In genomic region chr16:87661561-87661960, GRCh38 we compare ENCODE assay signal across 8 cellular contexts. TPM values are rescaled to one million over a fixed set of nuclear protein-coding genes. Genes with fewer than 3 reads are reported as not detected.
DNase-seq lines count a peak whose midpoint lies in the region; ATAC-seq and TF ChIP-seq lines count a peak whose summit lies in the region.

No MANE protein-coding gene starts in this region.

- no peak overlapping the region for H2AFZ ChIP-seq in DND-41 (ENCODE audit: low read depth, low read length)

- H3K27me3 ChIP-seq in DND-41 (ENCODE audit: insufficient read depth, low read length, poor library complexity) (no peaks in the 10 kb centered on the region), right lobe of liver (no peaks in the 10 kb centered on the region), spleen (replicated peaks in 1 of 7) (peaks cover 0 to 81% (median 0%) of the 10 kb centered on the region in 7 donors)

- no peak overlapping the region for H3K9ac ChIP-seq in DND-41 (ENCODE audit: low read depth, low read length)

- no peak overlapping the region for H3K27ac Mint-ChIP-seq in activated T-helper 1 cell treated with anti-CD3 and anti-CD28 coated beads, Interleukin-12 subunit alpha, Interleukin-12 subunit beta, Interleukin-2, Interleukin-4 antibody, amounts not matched to agents 30 ng/mL and 10 ng/mL and 1 ng/mL, durations not matched to agents 14 hours and 24 hours and 36 hours

- TF ChIP-seq CTCF in DND-41 (IDR thresholded peaks at IDR 0.05; ENCODE audit: borderline replicate concordance, extremely low read depth, low read length, poor library complexity, severe bottlenecking) (peak; percentile 26), right lobe of liver (IDR thresholded peaks at IDR 0.05) (no peak), spleen (IDR thresholded peaks at IDR 0.05 in 8 of 11, conservative IDR thresholded peaks at IDR 0.05 in 3 of 11) (no peak)

- H3K27ac ChIP-seq in DND-41 (ENCODE audit: low read length) (no peak overlapping the region), right lobe of liver (no peak overlapping the region), spleen (no peak overlapping the region)

- H3K4me2 ChIP-seq in DND-41 (ENCODE audit: insufficient read depth, low read length), result no peak overlapping the region

- no peaks in the 10 kb centered on the region for H3K79me2 ChIP-seq in DND-41 (ENCODE audit: insufficient read depth, low read length)

- H3K4me3 Mint-ChIP-seq in activated T-helper 1 cell treated with anti-CD3 and anti-CD28 coated beads, Interleukin-12 subunit alpha, Interleukin-12 subunit beta, Interleukin-2, Interleukin-4 antibody, amounts not matched to agents 30 ng/mL and 10 ng/mL and 1 ng/mL, durations not matched to agents 14 hours and 24 hours and 36 hours, result no peak overlapping the region

- DNase-seq in DND-41 (peak; percentile 64), M059J (ENCODE audit: low read depth) (peak; percentile 48), right lobe of liver (peak in 1 of 3 donors; percentile 44), spleen (no peak), cerebellar cortex (ENCODE audit: low spot score) (no peak), DMS53 (lab: John Stamatoyannopoulos, UW) (no peak)
- peak; percentile 17 for DNase-seq in activated T-helper 1 cell treated with anti-CD3 and anti-CD28 coated beads, Interleukin-12 subunit alpha, Interleukin-12 subunit beta, Interleukin-2, Interleukin-4 antibody, amounts not matched to agents 30 ng/mL and 10 ng/mL and 1 ng/mL, durations not matched to agents 14 hours and 24 hours and 36 hours (ENCODE audit: low spot score)

- no peaks in the 10 kb centered on the region for H3K4me1 Mint-ChIP-seq in activated T-helper 1 cell treated with anti-CD3 and anti-CD28 coated beads, Interleukin-12 subunit alpha, Interleukin-12 subunit beta, Interleukin-2, Interleukin-4 antibody, amounts not matched to agents 30 ng/mL and 10 ng/mL and 1 ng/mL, durations not matched to agents 14 hours and 24 hours and 36 hours (ENCODE audit: low read depth)

- ATAC-seq in DND-41 (ENCODE audit: insufficient read depth, low read depth) (peak; percentile 76), right lobe of liver (peak; percentile 18 to 54 (median 36)), GM19463 (IDR thresholded peaks at IDR 0.05; ENCODE audit: unreplicated experiment) (no peak)

- WGBS in right lobe of liver (ENCODE audit: insufficient coverage, low coverage, low lambda C conversion rate, missing lambda C conversion rate), result 18% methylated on average over 5 of the region's 16 CpGs
- WGBS in spleen, 5 donors, result 8 to 12% (median 10%) methylated on average over 12 to 16 of the region's 16 CpGs

- no peak for TF ChIP-seq POLR2A in right lobe of liver (IDR thresholded peaks at IDR 0.05)
- TF ChIP-seq POLR2A in spleen (IDR thresholded peaks at IDR 0.05), result no peak

- peaks cover 3% of the 10 kb centered on the region for H3K27me3 Mint-ChIP-seq in activated T-helper 1 cell treated with anti-CD3 and anti-CD28 coated beads, Interleukin-12 subunit alpha, Interleukin-12 subunit beta, Interleukin-2, Interleukin-4 antibody, amounts not matched to agents 30 ng/mL and 10 ng/mL and 1 ng/mL, durations not matched to agents 14 hours and 24 hours and 36 hours (ENCODE audit: insufficient read depth)

- no peak overlapping the region for H3K4me3 ChIP-seq in DND-41 (ENCODE audit: low read depth in 1 of 2, low read length in 2 of 2)
- no peak overlapping the region for H3K4me3 ChIP-seq in right lobe of liver
- H3K4me3 ChIP-seq in spleen, result no peak overlapping the region

- peaks cover 8% of the 10 kb centered on the region for H4K20me1 ChIP-seq in DND-41 (ENCODE audit: insufficient read depth, low read length)

- H3K36me3 ChIP-seq in DND-41 (ENCODE audit: insufficient read depth, low read length) (no peaks in the 10 kb centered on the region), right lobe of liver (no peaks in the 10 kb centered on the region), spleen (no peaks in the 10 kb centered on the region)

- intact Hi-C loops in activated T-helper 1 cell treated with anti-CD3 and anti-CD28 coated beads, Interleukin-12 subunit alpha, Interleukin-12 subunit beta, Interleukin-2, Interleukin-4 antibody, amounts not matched to agents 30 ng/mL and 10 ng/mL and 1 ng/mL, durations not matched to agents 14 hours and 24 hours and 36 hours (cut with micrococcal nuclease), result no loop called here
- intact Hi-C loops in right lobe of liver (cut with DNase I), result no loop called here
- intact Hi-C loops in spleen (cut with DNase I; ENCODE audit: low total_unique reads), result no loop called here

- H3K36me3 Mint-ChIP-seq in activated T-helper 1 cell treated with anti-CD3 and anti-CD28 coated beads, Interleukin-12 subunit alpha, Interleukin-12 subunit beta, Interleukin-2, Interleukin-4 antibody, amounts not matched to agents 30 ng/mL and 10 ng/mL and 1 ng/mL, durations not matched to agents 14 hours and 24 hours and 36 hours (ENCODE audit: low read depth), result no peaks in the 10 kb centered on the region

- H3K9me3 Mint-ChIP-seq in activated T-helper 1 cell treated with anti-CD3 and anti-CD28 coated beads, Interleukin-12 subunit alpha, Interleukin-12 subunit beta, Interleukin-2, Interleukin-4 antibody, amounts not matched to agents 30 ng/mL and 10 ng/mL and 1 ng/mL, durations not matched to agents 14 hours and 24 hours and 36 hours, result no peaks in the 10 kb centered on the region

- H3K9me3 ChIP-seq in DND-41 (ENCODE audit: insufficient read depth, low read length, severe bottlenecking) (no peaks in the 10 kb centered on the region), right lobe of liver (no peaks in the 10 kb centered on the region), spleen (peaks cover 0 to 15% (median 6%) of the 10 kb centered on the region in 8 donors)

- H3K4me1 ChIP-seq in DND-41 (ENCODE audit: insufficient read depth, low read length) (no peaks in the 10 kb centered on the region), right lobe of liver (no peaks in the 10 kb centered on the region), spleen (peaks cover 0 to 6% (median 0%) of the 10 kb centered on the region in 6 donors)

RNA-seq across cellular contexts. Expression of gene JPH3, which starts 59.3 kb away (rescaled TPM):
- 0.05 TPM in 1 of 2 replicates, not detected in the other for total RNA-seq in M059J (2014; rRNA removed; shearing (Covaris generic))
- 0.15 TPM in 1 of 2 replicates, not detected in the other for total RNA-seq in activated T-helper 1 cell treated with anti-CD3 and anti-CD28 coated beads, Interleukin-12 subunit alpha, Interleukin-12 subunit beta, Interleukin-2, Interleukin-4 antibody, amounts not matched to agents 30 ng/mL and 10 ng/mL and 1 ng/mL, durations not matched to agents 14 hours and 24 hours and 36 hours
- total RNA-seq in right lobe of liver (under 1 TPM in 2 of 6 experiments, not detected in 4; 0.07 to 0.12 TPM), spleen (not detected)
- under 1 TPM in 1 of 3 donors, not detected in 2; 0.03 TPM for polyA plus RNA-seq in spleen

Comparison
In these comparisons a context has a peak if more than half of its experiments do, and no peak if none do; other contexts are left out.
1. DNase-seq: peak in DND-41 (single experiment), M059J (single experiment) and activated T-helper 1 cell treated with anti-CD3 and anti-CD28 coated beads, Interleukin-12 subunit alpha, Interleukin-12 subunit beta, Interleukin-2, Interleukin-4 antibody, amounts not matched to agents 30 ng/mL and 10 ng/mL and 1 ng/mL, durations not matched to agents 14 hours and 24 hours and 36 hours (single experiment); none in spleen (single experiment), cerebellar cortex (single experiment) and DMS53 (single experiment).